1 cellular context compared by ENCODE assay signal in the genomic region with DNA sequence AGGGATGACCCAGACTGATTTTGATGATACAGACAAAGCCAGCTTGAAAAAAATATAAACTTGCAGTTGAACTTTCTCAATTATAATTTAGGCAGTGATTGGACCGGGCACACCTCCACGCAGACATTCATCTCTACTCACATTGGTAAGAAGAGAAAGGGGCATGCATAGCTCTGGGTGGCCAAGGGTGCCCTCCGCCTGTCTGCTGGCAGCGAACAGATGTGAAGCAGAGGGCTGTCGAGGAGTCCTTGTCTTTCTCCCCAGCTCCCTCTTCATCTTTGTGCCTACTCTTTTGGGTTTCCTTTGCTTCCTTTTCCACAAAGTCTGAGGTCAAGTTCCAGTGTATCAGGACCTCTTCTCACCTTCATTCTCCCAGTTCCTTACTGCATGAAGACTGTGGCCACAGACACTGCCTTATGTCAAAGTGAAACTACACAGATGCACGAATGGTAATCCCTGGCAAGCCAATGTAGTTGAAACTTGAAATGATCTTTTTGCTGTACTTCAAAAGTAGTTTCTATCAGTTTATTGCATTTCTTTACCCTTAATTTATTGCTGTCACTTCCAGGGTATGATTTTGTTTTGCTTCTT.
TF ChIP-seq lines count a peak whose summit lies in the region.

No MANE protein-coding gene starts in this region.

TF ChIP-seq in IMR-90, 13 proteins besides CTCF, POLR2A, EP300 and RAD21 (continued from another document):
- TF ChIP-seq ELK1 (IDR thresholded peaks at IDR 0.05; ENCODE audit: borderline replicate concordance, low read depth, low read length): no peak
- no peak for TF ChIP-seq SMC3 (IDR thresholded peaks at IDR 0.05; ENCODE audit: low read depth, low read length)
- no peak for TF ChIP-seq MAZ (IDR thresholded peaks at IDR 0.05; ENCODE audit: borderline replicate concordance, low read depth, low read length)
- TF ChIP-seq FOS (IDR thresholded peaks at IDR 0.05; ENCODE audit: low read depth, low read length): no peak
- TF ChIP-seq MXI1 (IDR thresholded peaks at IDR 0.05; ENCODE audit: borderline replicate concordance, low read depth, low read length): no peak
- no peak for TF ChIP-seq BHLHE40 (IDR thresholded peaks at IDR 0.05; ENCODE audit: low read depth, low read length)
- TF ChIP-seq, protein P1, sequence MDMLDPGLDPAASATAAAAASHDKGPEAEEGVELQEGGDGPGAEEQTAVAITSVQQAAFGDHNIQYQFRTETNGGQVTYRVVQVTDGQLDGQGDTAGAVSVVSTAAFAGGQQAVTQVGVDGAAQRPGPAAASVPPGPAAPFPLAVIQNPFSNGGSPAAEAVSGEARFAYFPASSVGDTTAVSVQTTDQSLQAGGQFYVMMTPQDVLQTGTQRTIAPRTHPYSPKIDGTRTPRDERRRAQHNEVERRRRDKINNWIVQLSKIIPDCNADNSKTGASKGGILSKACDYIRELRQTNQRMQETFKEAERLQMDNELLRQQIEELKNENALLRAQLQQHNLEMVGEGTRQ (IDR thresholded peaks at IDR 0.05; ENCODE audit: low read depth, low read length): no peak
